In genomic region chr17:59666235-59666634, GRCh38 we compare ENCODE assay signal across 15 cellular contexts. TPM values are rescaled to one million over a fixed set of nuclear protein-coding genes. Genes with fewer than 3 reads are reported as not detected.
DNase-seq lines count a peak whose midpoint lies in the region; ATAC-seq, FAIRE-seq and TF ChIP-seq lines count a peak whose summit lies in the region.
"Had no signal": no experiment of that assay in that cellular context is flagged by ENCODE, and none has a peak within 500 bp of the region (broad histone marks: within the 10 kb centered on the region; RNA-seq: fewer than 3 reads in every experiment).

No MANE protein-coding gene starts in this region.

- peaks cover 8 to 14% of the 10 kb centered on the region in 2 donors for H3K36me3 ChIP-seq in small intestine (ENCODE audit: control insufficient read depth in 2 of 2, insufficient read depth in 2 of 2, low read length in 2 of 2)

- DNase-seq in NCI-H1105 treated with DMSO at 0.1 percent for 48 hours (lab: John Stamatoyannopoulos, UW), result peak; percentile 16
- DNase-seq in NCI-H1105 (lab: John Stamatoyannopoulos, UW), result no peak
- peak; percentile 96 for DNase-seq in NCI-H2107 treated with DMSO at 0.1 percent for 48 hours (lab: John Stamatoyannopoulos, UW; ENCODE audit: unreplicated experiment)
- DNase-seq in epithelial cell of esophagus (ENCODE audit: low read depth), result peak; percentile 50
- peak; percentile 32 for DNase-seq in small intestine
- DNase-seq: 8988T; activated CD4-positive, alpha-beta memory T cell treated with anti-CD3 and anti-CD28 coated beads for 36 hours; activated T-cell treated with anti-CD3 and anti-CD28 coated beads, Interleukin-2, amount 50 U/mL, for 4 hours; NCI-H1694; NCI-H69 had no signal

- ATAC-seq in GM21529 (IDR thresholded peaks at IDR 0.05; ENCODE audit: unreplicated experiment) (no peak), GM18867 (IDR thresholded peaks at IDR 0.05; ENCODE audit: unreplicated experiment) (no peak), GM21825 (IDR thresholded peaks at IDR 0.05; ENCODE audit: unreplicated experiment) (no peak)
- ATAC-seq: activated T-cell treated with anti-CD3 and anti-CD28 coated beads, Interleukin-2, amount 50 U/mL, for 4 hours; K562 had no signal

- 29 to 67% (median 48%) methylated on average over 5 of the region's 5 CpGs for WGBS in small intestine, 3 donors

- H3K9me3 ChIP-seq in small intestine (ENCODE audit: control insufficient read depth, low read depth), result no peaks in the 10 kb centered on the region

- no peaks in the 10 kb centered on the region for H3K4me1 ChIP-seq in small intestine (ENCODE audit: control insufficient read depth in 2 of 2, insufficient read depth in 1 of 2, low read depth in 1 of 2, low read length in 1 of 2)

- no peak overlapping the region for H3K27ac ChIP-seq in small intestine (ENCODE audit: low read depth in 1 of 2, low read length in 1 of 2)
- H3K27ac ChIP-seq: HL-60 had no signal

- no peaks in the 10 kb centered on the region for H3K27me3 ChIP-seq in small intestine (ENCODE audit: control insufficient read depth in 2 of 2, insufficient read depth in 2 of 2, low read length in 2 of 2)

- FAIRE-seq in small intestine (lab: Jason Lieb, UNC), result no peak
- FAIRE-seq: K562 had no signal

- H3K4me3 ChIP-seq in epithelial cell of esophagus (ENCODE audit: low read length) (no peak overlapping the region), small intestine (ENCODE audit: low read depth in 1 of 2, low read length in 2 of 2) (no peak overlapping the region)
- H3K4me3 ChIP-seq: K562 had no signal

- no peak for TF ChIP-seq CTCF in epithelial cell of esophagus (IDR thresholded peaks at IDR 0.05; ENCODE audit: insufficient read depth, low read depth, low read length, missing control alignments)

RNA-seq across cellular contexts. Expression of gene PTRH2, which starts 41.0 kb away (rescaled TPM):
- 10 to 100 TPM in 2 of 3 donors, 1 to 10 TPM in 1; 8.6 to 29.9 (median 14.5) TPM for polyA plus RNA-seq in small intestine

RNA-seq across cellular contexts. Expression of gene VMP1, which starts 41.2 kb away (rescaled TPM):
- polyA plus RNA-seq in small intestine, result 100 to 1,000 TPM in 1 of 3 donors, 10 to 100 TPM in 2; 62.1 to 110 (median 84.3) TPM

RNA-seq across cellular contexts. Expression of gene CLTC, which starts 46.5 kb away (rescaled TPM):
- 10 to 100 TPM; 60.4 to 91.6 (median 67.6) TPM for polyA plus RNA-seq in small intestine
